ENCODE assay signal across 9 cellular contexts in the genomic region with DNA sequence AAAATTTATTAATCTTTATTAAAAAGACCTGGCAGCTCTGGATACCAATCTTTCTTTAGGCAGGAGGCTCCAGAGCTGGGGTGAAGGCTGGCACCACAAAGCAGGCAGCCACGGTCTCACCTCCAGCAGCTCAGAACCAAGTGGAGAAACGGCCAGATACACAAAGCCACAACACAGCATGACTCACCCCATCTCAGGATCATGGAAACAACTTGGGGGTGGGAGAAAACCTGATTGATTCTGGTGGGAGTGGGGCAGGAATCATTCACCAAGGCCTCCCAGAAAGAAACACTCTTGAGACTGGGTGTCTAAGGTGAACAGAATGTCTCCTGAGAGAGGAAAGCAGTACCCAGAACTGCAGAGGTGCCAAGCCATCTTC.
A peak's percentile ranks its signal among the peaks of the same experiment; 100 is the strongest.
DNase-seq lines count a peak whose midpoint lies in the region; ATAC-seq and TF ChIP-seq lines count a peak whose summit lies in the region.
"Had no signal": no experiment of that assay in that cellular context is flagged by ENCODE, and none has a peak within 500 bp of the region (broad histone marks: within the 10 kb centered on the region; RNA-seq: fewer than 3 reads in every experiment).

No MANE protein-coding gene starts in this region.

- no peak overlapping the region for H3K9ac ChIP-seq in mammary epithelial cell (ENCODE audit: insufficient read depth, low read length)

- intact Hi-C loops in mammary epithelial cell (cut with micrococcal nuclease) (no loop called here), gastrocnemius medialis (cut with DNase I; ENCODE audit: low total_unique reads) (no loop called here)

- no peaks in the 10 kb centered on the region for H3K27me3 ChIP-seq in mammary epithelial cell (ENCODE audit: insufficient read depth, low read length)
- no peaks in the 10 kb centered on the region for H3K27me3 ChIP-seq in osteoblast (ENCODE audit: insufficient read depth, low read length)
- no peaks in the 10 kb centered on the region for H3K27me3 ChIP-seq in gastrocnemius medialis

- H3K27ac ChIP-seq in mammary epithelial cell (ENCODE audit: insufficient read depth, low read depth, low read length), result no peak overlapping the region
- no peak overlapping the region for H3K27ac ChIP-seq in osteoblast (ENCODE audit: low read depth, low read length)
- no peak overlapping the region for H3K27ac ChIP-seq in gastrocnemius medialis

- TF ChIP-seq CTCF in mammary epithelial cell (conservative IDR thresholded peaks at IDR 0.05 in 1 of 2, IDR thresholded peaks at IDR 0.05 in 1 of 2; ENCODE audit: extremely low read depth in 1 of 2, insufficient read depth in 1 of 2, low read depth in 1 of 2, low read length in 2 of 2) (no peak), osteoblast (IDR thresholded peaks at IDR 0.05; ENCODE audit: extremely low read depth, low read depth, low read length) (no peak), gastrocnemius medialis (IDR thresholded peaks at IDR 0.05 in 4 of 5, conservative IDR thresholded peaks at IDR 0.05 in 1 of 5) (no peak)

- H3K79me2 ChIP-seq in mammary epithelial cell (ENCODE audit: insufficient read depth, low read length) (no peaks in the 10 kb centered on the region), osteoblast (ENCODE audit: insufficient read depth, low read length) (no peaks in the 10 kb centered on the region)

- H2AFZ ChIP-seq in mammary epithelial cell (ENCODE audit: low read depth, low read length), result peak overlapping the region; percentile 26
- H2AFZ ChIP-seq in osteoblast (ENCODE audit: low read length), result no peak overlapping the region

- H3K4me1 ChIP-seq in mammary epithelial cell (ENCODE audit: insufficient read depth, low read length) (peaks cover 3% of the 10 kb centered on the region), osteoblast (ENCODE audit: insufficient read depth, low read length) (no peaks in the 10 kb centered on the region), gastrocnemius medialis (peaks cover 8 to 13% of the 10 kb centered on the region in 2 donors)

- no peaks in the 10 kb centered on the region for H3K9me3 ChIP-seq in mammary epithelial cell (replicated peaks; ENCODE audit: insufficient read depth, low read length)
- H3K9me3 ChIP-seq in osteoblast (ENCODE audit: low read depth, low read length), result no peaks in the 10 kb centered on the region
- H3K9me3 ChIP-seq in gastrocnemius medialis, result no peaks in the 10 kb centered on the region

- peak; percentile 9 for DNase-seq in EH (ENCODE audit: low read depth)
- peak; percentile 11 for DNase-seq in NCI-H226
- DNase-seq in mammary epithelial cell, result peak; percentile 31
- DNase-seq in osteoblast (ENCODE audit: insufficient read length, low spot score, missing footprints), result peak; percentile 87
- no peak for DNase-seq in inferior parietal cortex (ENCODE audit: extremely low spot score)
- no peak for DNase-seq in gastrocnemius medialis
- no peak for DNase-seq in RKO (ENCODE audit: low spot score)
- DNase-seq: T1000 had no signal

- CTCF ChIA-PET in mammary epithelial cell (lab: Charles Lee; ENCODE audit: low non-redundant PET), result no interaction called here

- ATAC-seq in HG03469 (IDR thresholded peaks at IDR 0.05; ENCODE audit: unreplicated experiment), result no peak
- ATAC-seq in gastrocnemius medialis, result no peak

- dilution Hi-C loops in mammary epithelial cell (cut with HindIII; ENCODE audit: low sequenced_read_pairs), result no loop called here

- TF ChIP-seq POLR2A in gastrocnemius medialis (IDR thresholded peaks at IDR 0.05), result no peak

- no peaks in the 10 kb centered on the region for H3K36me3 ChIP-seq in mammary epithelial cell (ENCODE audit: insufficient read depth, low read length)
- H3K36me3 ChIP-seq in osteoblast (ENCODE audit: insufficient read depth, low read length), result no peaks in the 10 kb centered on the region
- no peaks in the 10 kb centered on the region for H3K36me3 ChIP-seq in gastrocnemius medialis

- H4K20me1 ChIP-seq in mammary epithelial cell (ENCODE audit: insufficient read depth, low read length) (no peaks in the 10 kb centered on the region), osteoblast (ENCODE audit: insufficient read depth, low read length) (no peaks in the 10 kb centered on the region)

- H3K4me3 ChIP-seq in mammary epithelial cell (replicated peaks in 1 of 3; ENCODE audit: insufficient read depth in 1 of 3, low read depth in 2 of 3, low read length in 3 of 3), result no peak overlapping the region
- H3K4me3 ChIP-seq in osteoblast (ENCODE audit: insufficient read depth, low read length), result no peak overlapping the region
- H3K4me3 ChIP-seq in gastrocnemius medialis, result no peak overlapping the region

- BruUV-seq in mammary epithelial cell (replicated peaks; lab: Mats Ljungman, UMichigan), result no TSS peak

- 67% methylated on average over 1 of the region's 2 CpGs for WGBS in mammary epithelial cell (ENCODE audit: low coverage, missing lambda C conversion rate)

- in situ Hi-C loops in mammary epithelial cell (cut with MboI; ENCODE audit: low sequenced_read_pairs in 2 of 2) (no loop called here), gastrocnemius medialis (cut with MboI; ENCODE audit: low sequenced_read_pairs in 4 of 4) (no loop called here)

- H3K4me2 ChIP-seq in mammary epithelial cell (ENCODE audit: insufficient read depth, low read depth, low read length) (no peak overlapping the region), osteoblast (ENCODE audit: insufficient read depth, low read length) (no peak overlapping the region)

Comparison
In these comparisons a context has a peak if more than half of its experiments do, and no peak if none do; other contexts are left out.
1. DNase-seq: peak in EH (single experiment), NCI-H226 (single experiment), mammary epithelial cell (single experiment) and osteoblast (single experiment); none in inferior parietal cortex (single experiment), gastrocnemius medialis (0 of 2) and RKO (single experiment).